Comparison of ENCODE assay signal across 7 cellular contexts in the genomic region with DNA sequence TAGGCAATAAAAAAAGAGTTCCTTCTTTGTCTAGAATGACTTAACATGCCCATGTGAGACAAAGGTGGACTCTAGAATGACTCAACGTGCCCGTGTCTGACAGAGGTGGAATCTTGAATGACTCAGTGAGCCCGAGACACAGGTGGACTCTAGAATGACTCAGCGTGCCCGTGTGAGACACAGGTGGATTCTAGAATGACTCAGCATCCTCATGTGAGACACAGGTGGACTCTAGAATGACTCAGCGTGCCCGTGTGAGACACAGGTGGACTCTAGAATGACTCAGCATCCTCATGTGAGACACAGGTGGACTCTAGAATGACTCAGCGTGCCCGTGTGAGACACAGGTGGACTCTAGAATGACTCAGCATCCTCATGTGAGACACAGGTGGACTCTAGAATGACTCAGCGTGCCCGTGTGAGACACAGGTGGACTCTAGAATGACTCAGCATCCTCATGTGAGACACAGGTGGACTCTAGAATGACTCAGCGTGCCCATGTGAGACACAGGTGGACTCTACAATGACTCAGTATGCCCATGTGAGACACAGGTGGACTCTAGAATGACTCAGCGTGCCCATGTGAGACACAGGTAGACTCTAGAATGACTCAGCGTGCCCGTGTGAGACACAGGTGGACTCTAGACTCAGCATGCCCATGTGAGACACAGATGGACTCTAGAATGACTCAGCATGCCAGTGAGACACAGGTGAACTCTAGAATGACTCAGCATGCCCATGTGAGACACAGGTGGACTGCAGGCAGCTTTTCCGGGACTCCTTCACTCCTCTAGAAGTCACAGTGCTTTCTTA.
DNase-seq lines count a peak whose midpoint lies in the region; ATAC-seq, FAIRE-seq and TF ChIP-seq lines count a peak whose summit lies in the region.
"Not testable (repeated sequence)": the region's sequence is repeated elsewhere in the genome, so short reads cannot be mapped to it uniquely, and the experiment has no call there.

No MANE protein-coding gene starts in this region.

- DNase-seq in GM06990 (ENCODE audit: extremely low read depth, insufficient read length) = peak; percentile 24
- DNase-seq in MM.1S = peak; percentile 15
- DNase-seq in T-cell; smooth muscle cell (lab: John Stamatoyannopoulos, UW; ENCODE audit: unreplicated experiment): not testable (repeated sequence)
- DNase-seq in activated T-cell treated with anti-CD3 and anti-CD28 coated beads for 48 hours (ENCODE audit: low read depth) = peak; percentile 43
- peak; percentile 81 for DNase-seq in bronchial epithelial cell (ENCODE audit: low read depth)
- DNase-seq in hepatocyte (ENCODE audit: low spot score) = peak; percentile 62

- not testable (repeated sequence) for H2AFZ ChIP-seq in MM.1S (ENCODE audit: low read length); hepatocyte; smooth muscle cell (ENCODE audit: low read depth)

- not testable (repeated sequence) for H3K9me3 Mint-ChIP-seq in T-cell

- not testable (repeated sequence) for H3K4me2 ChIP-seq in MM.1S (ENCODE audit: low read depth, low read length); hepatocyte; smooth muscle cell

- not testable (repeated sequence) for TF ChIP-seq CTCF in GM06990 (IDR thresholded peaks at IDR 0.05; ENCODE audit: insufficient read depth, low read length, poor library complexity, severe bottlenecking); MM.1S (IDR thresholded peaks at IDR 0.05; ENCODE audit: low read length); bronchial epithelial cell (IDR thresholded peaks at IDR 0.05; ENCODE audit: insufficient read depth, low read length, severe bottlenecking); hepatocyte (IDR thresholded peaks at IDR 0.05; ENCODE audit: poor library complexity); smooth muscle cell (IDR thresholded peaks at IDR 0.05; ENCODE audit: borderline replicate concordance, insufficient read depth, poor library complexity, severe bottlenecking)

- peaks cover 7 to 12% (median 8%) of the 10 kb centered on the region in 3 donors for H3K4me1 Mint-ChIP-seq in T-cell

- H3K4me3 Mint-ChIP-seq in T-cell = not testable (repeated sequence)

- peaks cover 50% of the 10 kb centered on the region for H3K36me3 Mint-ChIP-seq in T-cell

- H3K27ac ChIP-seq in MM.1S (ENCODE audit: low read length) (peak overlapping the region; percentile 45; the same call in 1 of the 2 replicates), hepatocyte (peak overlapping the region; percentile 72), smooth muscle cell (ENCODE audit: low read depth) (peak overlapping the region; percentile 85)

- not testable (repeated sequence) for H3K4me3 ChIP-seq in GM06990 (replicated peaks; ENCODE audit: low read depth, low read length); MM.1S (ENCODE audit: low read length); bronchial epithelial cell (ENCODE audit: low read depth, low read length); hepatocyte; smooth muscle cell

- CTCF ChIA-PET in T-cell (lab: Charles Lee) = interaction anchor here (0.6 to 1.6 kb wide), 5 partner anchors 9 to 81 kb away, joined by 3 to 8 read pairs (median 3); no protein-coding TSS in a partner anchor

- peak overlapping the region; percentile 44 to 46 for H3K27ac Mint-ChIP-seq in T-cell

- H3K36me3 ChIP-seq in GM06990 (ENCODE audit: control insufficient read depth, insufficient read depth, low read length) = peaks cover 29% of the 10 kb centered on the region
- H3K36me3 ChIP-seq in MM.1S (replicated peaks; ENCODE audit: insufficient read depth, low read length); hepatocyte (replicated peaks; ENCODE audit: insufficient read depth, low read depth): not testable (repeated sequence)
- H3K36me3 ChIP-seq in bronchial epithelial cell (ENCODE audit: control insufficient read depth, insufficient read depth, low read length) = peaks cover 27% of the 10 kb centered on the region
- H3K36me3 ChIP-seq in smooth muscle cell (ENCODE audit: low read depth) = peaks cover 15% of the 10 kb centered on the region

- not testable (repeated sequence) for H3K9me3 ChIP-seq in MM.1S (replicated peaks; ENCODE audit: insufficient read depth, low read length); hepatocyte (ENCODE audit: low read depth); smooth muscle cell (replicated peaks; ENCODE audit: low read depth)

- not testable (repeated sequence) for FAIRE-seq in bronchial epithelial cell (lab: Jason Lieb, UNC)

- WGBS in hepatocyte (ENCODE audit: low lambda C conversion rate, missing lambda C conversion rate) = 79% methylated on average over 11 of the region's 16 CpGs
- 83% methylated on average over 12 of the region's 16 CpGs for WGBS in smooth muscle cell (ENCODE audit: low lambda C conversion rate)

- not testable (repeated sequence) for H3K9me2 ChIP-seq in MM.1S (replicated peaks; ENCODE audit: insufficient read depth, low read length); hepatocyte (replicated peaks; ENCODE audit: insufficient read depth)

- H3K27me3 Mint-ChIP-seq in T-cell = not testable (repeated sequence)

- peaks cover 21% of the 10 kb centered on the region; the same call in 1 of the 2 replicates for H3F3A ChIP-seq in MM.1S (ENCODE audit: insufficient read depth, low read length)
- not testable (repeated sequence) for H3F3A ChIP-seq in smooth muscle cell (ENCODE audit: low read depth)

- not testable (repeated sequence) for H3K9ac ChIP-seq in MM.1S (ENCODE audit: low read length)
- H3K9ac ChIP-seq in smooth muscle cell (ENCODE audit: low read depth) = peak overlapping the region; percentile 30

- ATAC-seq in T-cell (replicated peaks in 1 of 4) = not testable (repeated sequence)

- H4K20me1 ChIP-seq in MM.1S (ENCODE audit: insufficient read depth, low read length); hepatocyte (ENCODE audit: insufficient read depth, poor library complexity, severe bottlenecking): not testable (repeated sequence)
- peaks cover 27% of the 10 kb centered on the region for H4K20me1 ChIP-seq in smooth muscle cell (ENCODE audit: low read depth)

- peaks cover 13% of the 10 kb centered on the region for H3K4me1 ChIP-seq in MM.1S (ENCODE audit: low read length)
- H3K4me1 ChIP-seq in hepatocyte (ENCODE audit: insufficient read depth); smooth muscle cell (ENCODE audit: low read depth): not testable (repeated sequence)

- POLR2A ChIA-PET in T-cell (lab: Charles Lee) = not testable (repeated sequence)

- not testable (repeated sequence) for H3K79me2 ChIP-seq in MM.1S (ENCODE audit: low read length); hepatocyte; smooth muscle cell (ENCODE audit: low read depth)

- not testable (repeated sequence) for H3K27me3 ChIP-seq in GM06990 (replicated peaks; ENCODE audit: control insufficient read depth, insufficient read depth, low read length); MM.1S (replicated peaks; ENCODE audit: insufficient read depth, low read length); bronchial epithelial cell (ENCODE audit: control insufficient read depth, insufficient read depth, low read length); hepatocyte; smooth muscle cell (ENCODE audit: low read depth)
